1 cellular context compared by ENCODE assay signal in the genomic region with DNA sequence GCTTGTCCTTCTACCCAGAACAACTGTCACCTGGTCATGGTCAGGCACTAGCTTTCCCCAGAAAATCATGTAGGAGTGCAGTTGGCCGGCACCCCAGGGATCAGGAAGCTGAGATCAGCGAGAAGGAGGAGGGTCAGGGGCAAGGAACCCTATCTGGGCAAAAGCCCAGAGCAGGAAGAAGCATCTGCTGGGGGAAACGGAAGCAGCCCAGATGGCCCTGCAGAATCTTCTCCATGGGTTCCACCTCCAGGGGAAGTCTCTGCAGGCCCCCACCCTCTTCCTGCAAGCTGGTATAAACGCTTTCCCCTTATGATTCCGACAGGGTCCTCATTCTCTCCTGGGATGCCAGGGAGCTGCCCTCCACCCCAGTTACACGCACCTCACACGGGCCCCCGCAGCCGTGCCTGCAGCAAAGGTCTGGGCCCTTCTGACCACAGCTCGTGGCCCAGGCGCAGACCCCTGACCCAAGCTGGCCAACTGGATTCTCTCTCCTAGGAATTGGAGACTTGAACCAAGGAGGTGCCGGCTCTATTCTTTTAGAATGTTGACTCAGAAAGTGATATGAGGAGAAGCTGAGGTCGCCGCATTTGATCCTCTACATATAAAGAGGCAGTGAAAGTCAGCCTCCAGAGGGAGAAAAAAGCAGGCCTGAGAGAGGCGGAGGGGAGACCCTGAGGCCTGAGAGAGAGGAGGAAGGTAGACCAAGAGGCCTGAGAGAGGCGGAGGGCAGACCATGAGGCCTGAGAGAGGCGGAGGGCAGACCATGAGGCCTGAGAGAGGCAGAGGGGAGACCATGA.
TF ChIP-seq lines count a peak whose summit lies in the region.

No MANE protein-coding gene starts in this region.

TF ChIP-seq in GM23338, 12 proteins besides CTCF, POLR2A, EP300 and RAD21 (continued from another document):
- TF ChIP-seq CREB1 (CRISPR knock-in tag; IDR thresholded peaks at IDR 0.05; ENCODE audit: low read depth): no peak
- TF ChIP-seq ZNF114 (CRISPR knock-in tag; IDR thresholded peaks at IDR 0.05): no peak
- TF ChIP-seq, protein P1, sequence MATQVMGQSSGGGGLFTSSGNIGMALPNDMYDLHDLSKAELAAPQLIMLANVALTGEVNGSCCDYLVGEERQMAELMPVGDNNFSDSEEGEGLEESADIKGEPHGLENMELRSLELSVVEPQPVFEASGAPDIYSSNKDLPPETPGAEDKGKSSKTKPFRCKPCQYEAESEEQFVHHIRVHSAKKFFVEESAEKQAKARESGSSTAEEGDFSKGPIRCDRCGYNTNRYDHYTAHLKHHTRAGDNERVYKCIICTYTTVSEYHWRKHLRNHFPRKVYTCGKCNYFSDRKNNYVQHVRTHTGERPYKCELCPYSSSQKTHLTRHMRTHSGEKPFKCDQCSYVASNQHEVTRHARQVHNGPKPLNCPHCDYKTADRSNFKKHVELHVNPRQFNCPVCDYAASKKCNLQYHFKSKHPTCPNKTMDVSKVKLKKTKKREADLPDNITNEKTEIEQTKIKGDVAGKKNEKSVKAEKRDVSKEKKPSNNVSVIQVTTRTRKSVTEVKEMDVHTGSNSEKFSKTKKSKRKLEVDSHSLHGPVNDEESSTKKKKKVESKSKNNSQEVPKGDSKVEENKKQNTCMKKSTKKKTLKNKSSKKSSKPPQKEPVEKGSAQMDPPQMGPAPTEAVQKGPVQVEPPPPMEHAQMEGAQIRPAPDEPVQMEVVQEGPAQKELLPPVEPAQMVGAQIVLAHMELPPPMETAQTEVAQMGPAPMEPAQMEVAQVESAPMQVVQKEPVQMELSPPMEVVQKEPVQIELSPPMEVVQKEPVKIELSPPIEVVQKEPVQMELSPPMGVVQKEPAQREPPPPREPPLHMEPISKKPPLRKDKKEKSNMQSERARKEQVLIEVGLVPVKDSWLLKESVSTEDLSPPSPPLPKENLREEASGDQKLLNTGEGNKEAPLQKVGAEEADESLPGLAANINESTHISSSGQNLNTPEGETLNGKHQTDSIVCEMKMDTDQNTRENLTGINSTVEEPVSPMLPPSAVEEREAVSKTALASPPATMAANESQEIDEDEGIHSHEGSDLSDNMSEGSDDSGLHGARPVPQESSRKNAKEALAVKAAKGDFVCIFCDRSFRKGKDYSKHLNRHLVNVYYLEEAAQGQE (IDR thresholded peaks at IDR 0.05; ENCODE audit: unreplicated experiment): no peak
- TF ChIP-seq NANOG (IDR thresholded peaks at IDR 0.05; ENCODE audit: borderline replicate concordance): no peak
- no peak for TF ChIP-seq STAT1 (IDR thresholded peaks at IDR 0.05; ENCODE audit: unreplicated experiment)
